In genomic region chr16:11797957-11798299, GRCh38 we compare ENCODE assay signal across 8 cellular contexts. TPM values are rescaled to one million over a fixed set of nuclear protein-coding genes. Genes with fewer than 3 reads are reported as not detected.
DNase-seq lines count a peak whose midpoint lies in the region; ATAC-seq lines count a peak whose summit lies in the region.

No MANE protein-coding gene starts in this region.

- ATAC-seq in CD4-positive, CD25-positive, alpha-beta regulatory T cell (ENCODE audit: low read depth in 2 of 2) = no peak
- ATAC-seq in activated CD4-positive, CD25-positive, alpha-beta regulatory T cell treated with anti-CD3 and anti-CD28 coated beads, Interleukin-2, amount 50 U/mL, for 24 hours = no peak

- peaks cover 70% of the 10 kb centered on the region for H3K4me1 ChIP-seq in CD4-positive, CD25-positive, alpha-beta regulatory T cell (ENCODE audit: control insufficient read depth, insufficient read depth, low read length, poor library complexity, severe bottlenecking)
- no peaks in the 10 kb centered on the region for H3K4me1 ChIP-seq in iPS DF 6.9 (ENCODE audit: control insufficient read depth, insufficient read depth, low read length)

- H3K9me3 ChIP-seq in CD4-positive, CD25-positive, alpha-beta regulatory T cell (ENCODE audit: control insufficient read depth in 2 of 2, low read length in 2 of 2) = no peaks in the 10 kb centered on the region
- no peaks in the 10 kb centered on the region for H3K9me3 ChIP-seq in iPS DF 6.9 (ENCODE audit: control insufficient read depth, insufficient read depth, low read length)

- peak overlapping the region; percentile 99 to 100 (median 99) for H3K27ac Mint-ChIP-seq in CD4-positive, CD25-positive, alpha-beta regulatory T cell
- H3K27ac Mint-ChIP-seq in activated naive CD8-positive, alpha-beta T cell treated with anti-CD3 and anti-CD28 coated beads for 36 hours = peak overlapping the region; percentile 95

- no peaks in the 10 kb centered on the region for H3K36me3 ChIP-seq in CD4-positive, CD25-positive, alpha-beta regulatory T cell (ENCODE audit: control insufficient read depth, insufficient read depth, low read length)
- no peaks in the 10 kb centered on the region; the same call in 1 of the 2 replicates for H3K36me3 ChIP-seq in iPS DF 6.9 (ENCODE audit: control insufficient read depth, insufficient read depth, low read length)

- DNase-seq in CD4-positive, CD25-positive, alpha-beta regulatory T cell = no peak
- DNase-seq in HK-2 (ENCODE audit: unreplicated experiment) (peak; percentile 19), iPS DF 6.9 (ENCODE audit: low read depth, low spot score) (no peak), NCI-H1417 treated with DMSO at 0.1 percent for 48 hours (lab: John Stamatoyannopoulos, UW) (no peak), SHP77 (lab: John Stamatoyannopoulos, UW) (no peak)
- DNase-seq in activated naive CD8-positive, alpha-beta T cell treated with anti-CD3 and anti-CD28 coated beads for 36 hours = no peak

- WGBS in iPS DF 6.9 (ENCODE audit: insufficient coverage, insufficient read length) = no CpG with 5 or more reads among the region's 7 CpGs

- H3K9me3 Mint-ChIP-seq in CD4-positive, CD25-positive, alpha-beta regulatory T cell = no peaks in the 10 kb centered on the region
- H3K9me3 Mint-ChIP-seq in activated naive CD8-positive, alpha-beta T cell treated with anti-CD3 and anti-CD28 coated beads for 36 hours = no peaks in the 10 kb centered on the region

- peak overlapping the region; percentile 89 to 98 (median 94) for H3K4me3 Mint-ChIP-seq in CD4-positive, CD25-positive, alpha-beta regulatory T cell
- H3K4me3 Mint-ChIP-seq in activated naive CD8-positive, alpha-beta T cell treated with anti-CD3 and anti-CD28 coated beads for 36 hours = peak overlapping the region; percentile 93

- peak overlapping the region; percentile 98 for H3K27ac ChIP-seq in CD4-positive, CD25-positive, alpha-beta regulatory T cell (ENCODE audit: insufficient read depth, low read length, poor library complexity, severe bottlenecking)
- H3K27ac ChIP-seq in iPS DF 6.9 (ENCODE audit: low read length) (no peak overlapping the region), skin epidermis (peak overlapping the region; percentile 81 to 97 (median 93))

- peak overlapping the region; percentile 91 for H3K4me3 ChIP-seq in CD4-positive, CD25-positive, alpha-beta regulatory T cell (ENCODE audit: low read depth, low read length)
- H3K4me3 ChIP-seq in iPS DF 6.9 (ENCODE audit: low read length) (peak overlapping the region; percentile 57), skin epidermis (peak overlapping the region; percentile 40 to 94 (median 73))

- peaks cover 7% of the 10 kb centered on the region for H3K27me3 Mint-ChIP-seq in CD4-positive, CD25-positive, alpha-beta regulatory T cell
- H3K27me3 Mint-ChIP-seq in activated naive CD8-positive, alpha-beta T cell treated with anti-CD3 and anti-CD28 coated beads for 36 hours = no peaks in the 10 kb centered on the region

- peaks cover 22 to 82% (median 58%) of the 10 kb centered on the region in 4 donors for H3K4me1 Mint-ChIP-seq in CD4-positive, CD25-positive, alpha-beta regulatory T cell
- H3K4me1 Mint-ChIP-seq in activated naive CD8-positive, alpha-beta T cell treated with anti-CD3 and anti-CD28 coated beads for 36 hours = peaks cover 67% of the 10 kb centered on the region

- H3K36me3 Mint-ChIP-seq in CD4-positive, CD25-positive, alpha-beta regulatory T cell = peaks cover 4% of the 10 kb centered on the region
- H3K36me3 Mint-ChIP-seq in activated naive CD8-positive, alpha-beta T cell treated with anti-CD3 and anti-CD28 coated beads for 36 hours = peaks cover 33% of the 10 kb centered on the region

- no peaks in the 10 kb centered on the region for H3K27me3 ChIP-seq in CD4-positive, CD25-positive, alpha-beta regulatory T cell (ENCODE audit: control insufficient read depth, insufficient read depth, low read length)
- no peaks in the 10 kb centered on the region for H3K27me3 ChIP-seq in iPS DF 6.9 (ENCODE audit: control insufficient read depth, insufficient read depth, low read length)

RNA-seq across cellular contexts. Expression of gene ZC3H7A, which starts 0.9 kb away (rescaled TPM):
- 157 TPM for total RNA-seq in CD4-positive, CD25-positive, alpha-beta regulatory T cell
- 10 to 100 TPM; 43.3 to 49.5 (median 47.5) TPM for polyA plus RNA-seq in CD4-positive, CD25-positive, alpha-beta regulatory T cell
- total RNA-seq in activated naive CD8-positive, alpha-beta T cell treated with anti-CD3 and anti-CD28 coated beads for 36 hours = 10 to 100 TPM; 54.1 to 57.9 TPM

RNA-seq across cellular contexts. Expression of gene RSL1D1, which starts 53.4 kb away (rescaled TPM):
- 145 TPM for total RNA-seq in CD4-positive, CD25-positive, alpha-beta regulatory T cell
- 100 to 1,000 TPM; 106 to 235 (median 181) TPM for polyA plus RNA-seq in CD4-positive, CD25-positive, alpha-beta regulatory T cell
- 100 to 1,000 TPM; 434 to 441 TPM for total RNA-seq in activated naive CD8-positive, alpha-beta T cell treated with anti-CD3 and anti-CD28 coated beads for 36 hours

RNA-seq across cellular contexts. Expression of gene TXNDC11, which starts 55.3 kb away (rescaled TPM):
- total RNA-seq in CD4-positive, CD25-positive, alpha-beta regulatory T cell = 178 TPM
- polyA plus RNA-seq in CD4-positive, CD25-positive, alpha-beta regulatory T cell = 10 to 100 TPM; 64.9 to 77.2 (median 70.0) TPM
- total RNA-seq in activated naive CD8-positive, alpha-beta T cell treated with anti-CD3 and anti-CD28 coated beads for 36 hours = 10 to 100 TPM; 24.5 to 27.3 TPM
